Comparison of ENCODE assay signal across 12 cellular contexts in the genomic region with DNA sequence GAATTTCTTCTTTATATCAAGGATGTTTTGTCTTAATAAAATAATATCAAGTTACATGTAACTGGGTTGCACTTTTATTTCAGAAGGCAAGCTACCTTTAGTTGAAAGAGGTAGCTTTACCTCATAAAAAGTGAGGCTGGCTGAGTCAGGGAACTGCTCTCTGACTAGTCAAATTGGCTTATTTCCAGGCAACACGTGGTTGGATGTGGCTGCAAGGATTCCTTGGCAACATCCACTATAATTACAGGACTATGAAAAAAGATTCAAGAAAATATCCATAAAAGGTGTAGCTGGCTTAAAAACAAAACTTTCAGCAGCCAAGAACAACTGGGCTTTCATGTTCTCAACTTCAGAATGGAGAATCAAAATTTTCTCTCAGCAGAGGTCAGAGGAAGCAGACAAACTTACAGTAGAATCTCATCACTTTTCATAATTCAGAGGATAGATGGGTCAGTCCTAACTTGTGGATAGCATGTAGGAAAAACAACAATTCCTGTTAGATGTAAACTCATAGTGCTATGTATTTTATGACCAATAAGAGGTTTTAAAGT.
DNase-seq lines count a peak whose midpoint lies in the region; ATAC-seq and TF ChIP-seq lines count a peak whose summit lies in the region.
"Had no signal": no experiment of that assay in that cellular context is flagged by ENCODE, and none has a peak within 500 bp of the region (broad histone marks: within the 10 kb centered on the region; RNA-seq: fewer than 3 reads in every experiment).

No MANE protein-coding gene starts in this region.

- no peaks in the 10 kb centered on the region for H3K9me3 Mint-ChIP-seq in CD4-positive, alpha-beta T cell

- DNase-seq in GM04504 (ENCODE audit: low read depth) (peak; percentile 45), NCI-H446 treated with DMSO at 0.1 percent for 48 hours (lab: John Stamatoyannopoulos, UW) (peak; percentile 80), epithelial cell of proximal tubule (ENCODE audit: low read depth) (peak; percentile 70), skeletal muscle cell (ENCODE audit: low read depth) (peak; percentile 72), UCSD-AML1 (lab: John Stamatoyannopoulos, UW; ENCODE audit: unreplicated experiment) (no peak), KG1 (lab: John Stamatoyannopoulos, UW) (no peak), NCI-H1694 (lab: John Stamatoyannopoulos, UW) (no peak)
- no peak for DNase-seq in CD4-positive, alpha-beta T cell
- DNase-seq: activated CD4-positive, alpha-beta T cell treated with anti-CD3 and anti-CD28 coated beads for 48 hours; dorsolateral prefrontal cortex; NCI-H510A had no signal

- H3K27ac ChIP-seq in CD4-positive, alpha-beta T cell (ENCODE audit: low read depth, low read length), result no peak overlapping the region
- H3K27ac ChIP-seq: dorsolateral prefrontal cortex, parathyroid adenoma had no signal

- POLR2A ChIA-PET in CD4-positive, alpha-beta T cell (lab: Charles Lee), result no interaction called here

- no peak overlapping the region for H3K4me3 ChIP-seq in epithelial cell of proximal tubule (ENCODE audit: low read depth, low read length)
- H3K4me3 ChIP-seq in skeletal muscle cell (ENCODE audit: low read depth, low read length), result no peak overlapping the region
- H3K4me3 ChIP-seq: dorsolateral prefrontal cortex had no signal

- intact Hi-C loops in CD4-positive, alpha-beta T cell (cut with DNase I, micrococcal nuclease), result no loop called here

- H3K9me3 ChIP-seq in CD4-positive, alpha-beta T cell (ENCODE audit: control insufficient read depth, low read length), result no peaks in the 10 kb centered on the region

- no peak for TF ChIP-seq CTCF in epithelial cell of proximal tubule (conservative IDR thresholded peaks at IDR 0.05; ENCODE audit: low read depth, low read length)
- TF ChIP-seq CTCF in CD4-positive, alpha-beta T cell (IDR thresholded peaks at IDR 0.05), result no peak

- H3K27me3 Mint-ChIP-seq in CD4-positive, alpha-beta T cell, result no peaks in the 10 kb centered on the region

- no peaks in the 10 kb centered on the region for H3K36me3 Mint-ChIP-seq in CD4-positive, alpha-beta T cell (ENCODE audit: low read depth)

- no peaks in the 10 kb centered on the region for H3K4me1 Mint-ChIP-seq in CD4-positive, alpha-beta T cell (ENCODE audit: low read depth)

- H3K27ac Mint-ChIP-seq in CD4-positive, alpha-beta T cell, result no peak overlapping the region

- no peak for ATAC-seq in CD4-positive, alpha-beta T cell (ENCODE audit: poor library complexity)

- CTCF ChIA-PET in CD4-positive, alpha-beta T cell (lab: Charles Lee), result no interaction called here

- H3K27me3 ChIP-seq in CD4-positive, alpha-beta T cell (ENCODE audit: control insufficient read depth, insufficient read depth, low read length), result no peaks in the 10 kb centered on the region

- no peak overlapping the region for H3K4me3 Mint-ChIP-seq in CD4-positive, alpha-beta T cell

Comparison
In these comparisons a context has a peak if more than half of its experiments do, and no peak if none do; other contexts are left out.
1. DNase-seq: peak in GM04504 (single experiment), NCI-H446 treated with DMSO at 0.1 percent for 48 hours (single experiment), epithelial cell of proximal tubule (single experiment) and skeletal muscle cell (single experiment); none in UCSD-AML1 (single experiment), KG1 (single experiment), NCI-H1694 (single experiment) and CD4-positive, alpha-beta T cell (0 of 10).